In genomic region chr2:120308038-120308910, GRCh38 we compare ENCODE assay signal across 19 cellular contexts. TPM values are rescaled to one million over a fixed set of nuclear protein-coding genes. Genes with fewer than 3 reads are reported as not detected.
DNase-seq lines count a peak whose midpoint lies in the region; ATAC-seq, FAIRE-seq and TF ChIP-seq lines count a peak whose summit lies in the region.
"Had no signal": no experiment of that assay in that cellular context is flagged by ENCODE, and none has a peak within 500 bp of the region (broad histone marks: within the 10 kb centered on the region; RNA-seq: fewer than 3 reads in every experiment).

No MANE protein-coding gene starts in this region.

- dilution Hi-C loops in mammary epithelial cell (cut with HindIII; ENCODE audit: low sequenced_read_pairs): no loop called here

- intact Hi-C loops in K562 (cut with micrococcal nuclease): no loop called here
- intact Hi-C loops in mammary epithelial cell (cut with micrococcal nuclease): no loop called here

- FAIRE-seq in K562 (lab: Jason Lieb, UNC): no peak
- FAIRE-seq: D721Med, keratinocyte had no signal

- H3K4me1 ChIP-seq in K562 (replicated peaks in 1 of 2; ENCODE audit: control insufficient read depth in 2 of 2, insufficient read depth in 2 of 2, low read length in 2 of 2) (no peaks in the 10 kb centered on the region; a peak in 1 of 5 replicates), mammary epithelial cell (ENCODE audit: insufficient read depth, low read length) (peaks cover 4% of the 10 kb centered on the region)

- in situ Hi-C loops in K562 (cut with MboI) (no loop called here), mammary epithelial cell (cut with MboI; ENCODE audit: low sequenced_read_pairs in 2 of 2) (no loop called here)

- H3K27me3 ChIP-seq in K562 (ENCODE audit: control insufficient read depth in 2 of 2, insufficient read depth in 2 of 2, low read length in 2 of 2): peaks cover 0 to 20% of the 10 kb centered on the region in 2 experiments; a peak in 2 of 5 replicates
- no peaks in the 10 kb centered on the region for H3K27me3 ChIP-seq in mammary epithelial cell (ENCODE audit: insufficient read depth, low read length)

- CTCF ChIA-PET in K562 (lab: Yijun Ruan, JAX; ENCODE audit: low intra/inter-chr PET ratio) (no interaction called here), mammary epithelial cell (lab: Charles Lee; ENCODE audit: low non-redundant PET) (no interaction called here)

- no peaks in the 10 kb centered on the region for H3K9me1 ChIP-seq in K562 (ENCODE audit: control insufficient read depth, insufficient read depth, low read length)

- H3K4me3 ChIP-seq in K562 (no peak overlapping the region), mammary epithelial cell (replicated peaks in 1 of 3; ENCODE audit: insufficient read depth in 1 of 3, low read depth in 2 of 3, low read length in 3 of 3) (no peak overlapping the region)
- H3K4me3 ChIP-seq: thoracic aorta had no signal

- no peak for TF ChIP-seq POLR2A in K562 (conservative IDR thresholded peaks at IDR 0.05)

- BruUV-seq in K562 (replicated peaks; lab: Mats Ljungman, UMichigan): no TSS peak
- BruUV-seq in mammary epithelial cell (replicated peaks; lab: Mats Ljungman, UMichigan): no TSS peak

- H4K20me1 ChIP-seq in K562 (replicated peaks; ENCODE audit: control insufficient read depth, insufficient read depth, low read length) (peaks cover 5% of the 10 kb centered on the region; the same call in 1 of the 2 replicates), mammary epithelial cell (ENCODE audit: insufficient read depth, low read length) (no peaks in the 10 kb centered on the region)

- TF ChIP-seq RAD21 in K562 (CRISPR knock-in tag; conservative IDR thresholded peaks at IDR 0.05 in 1 of 2, IDR thresholded peaks at IDR 0.05 in 1 of 2): no peak

- H3K27ac ChIP-seq in K562 (ENCODE audit: extremely low read depth, low read depth, low read length) (no peak overlapping the region), mammary epithelial cell (ENCODE audit: insufficient read depth, low read depth, low read length) (no peak overlapping the region)
- H3K27ac ChIP-seq: thoracic aorta had no signal

- POLR2A ChIA-PET in K562 (lab: Yijun Ruan, JAX): interaction anchor here (0.6 to 1.2 kb wide), 2 partner anchors 13 to 251 kb away, joined by 3 to 4 read pairs; no protein-coding TSS in a partner anchor

- 21% methylated on average over 16 of the region's 16 CpGs for WGBS in K562 (ENCODE audit: insufficient coverage, low coverage, missing lambda C conversion rate)
- 92% methylated on average over 16 of the region's 16 CpGs for WGBS in mammary epithelial cell (ENCODE audit: low coverage, missing lambda C conversion rate)

- H2AFZ ChIP-seq in K562 (ENCODE audit: low read depth, low read length) (no peak overlapping the region), mammary epithelial cell (ENCODE audit: low read depth, low read length) (no peak overlapping the region)
- H2AFZ ChIP-seq: parathyroid adenoma had no signal

- ATAC-seq in GM18907 (IDR thresholded peaks at IDR 0.05; ENCODE audit: unreplicated experiment) (peak; percentile 38), HG03432 (IDR thresholded peaks at IDR 0.05; ENCODE audit: unreplicated experiment) (peak; percentile 45), K562 (peak; percentile 58), HG03097 (IDR thresholded peaks at IDR 0.05; ENCODE audit: low FRiP score, unreplicated experiment) (no peak)
- ATAC-seq: WTC11 had no signal

- H3K36me3 ChIP-seq in K562 (ENCODE audit: control insufficient read depth, insufficient read depth, low read length) (no peaks in the 10 kb centered on the region), mammary epithelial cell (ENCODE audit: insufficient read depth, low read length) (no peaks in the 10 kb centered on the region)
- H3K36me3 ChIP-seq: thoracic aorta had no signal

- no peaks in the 10 kb centered on the region for H3K9me3 ChIP-seq in K562 (replicated peaks; ENCODE audit: control insufficient read depth, insufficient read depth, low read depth, low read length)
- H3K9me3 ChIP-seq in mammary epithelial cell (replicated peaks; ENCODE audit: insufficient read depth, low read length): no peaks in the 10 kb centered on the region
- H3K9me3 ChIP-seq: thoracic aorta had no signal

- TF ChIP-seq CTCF in K562 (IDR thresholded peaks at IDR 0.05 in 2 of 3, conservative IDR thresholded peaks at IDR 0.05 in 1 of 3; ENCODE audit: insufficient read depth in 2 of 3, low read depth in 1 of 3, low read length in 3 of 3): no peak
- no peak for TF ChIP-seq CTCF in mammary epithelial cell (conservative IDR thresholded peaks at IDR 0.05 in 1 of 2, IDR thresholded peaks at IDR 0.05 in 1 of 2; ENCODE audit: extremely low read depth in 1 of 2, insufficient read depth in 1 of 2, low read depth in 1 of 2, low read length in 2 of 2)

- TF ChIP-seq EP300 in K562 (IDR thresholded peaks at IDR 0.05; ENCODE audit: low read length): no peak

- H3K79me2 ChIP-seq in K562 (ENCODE audit: control insufficient read depth, insufficient read depth, low read length) (no peaks in the 10 kb centered on the region), mammary epithelial cell (ENCODE audit: insufficient read depth, low read length) (no peaks in the 10 kb centered on the region)
- H3K79me2 ChIP-seq: parathyroid adenoma had no signal

- DNase-seq in Daoy (ENCODE audit: low read depth) (peak; percentile 23), K562 (ENCODE audit: extremely low read depth in 1 of 4, low spot score in 3 of 4) (peak in 3 of 4 experiments; percentile 20 to 35 (median 31)), mammary epithelial cell (no peak), AG08396 (ENCODE audit: low spot score) (no peak), NCI-H2029 (lab: John Stamatoyannopoulos, UW) (no peak)
- DNase-seq: activated T-cell treated with anti-CD3 and anti-CD28 coated beads, Interleukin-2, amount 50 U/mL, for 1 hour; amygdala; H9; IMR-90; OCI-M1; stimulated activated CD4-positive, alpha-beta T cell treated with anti-CD3 and anti-CD28 coated beads, Interleukin-12 subunit alpha, Interleukin-12 subunit beta, amount 100 ng/mL, for 4 hours had no signal

- H3K9ac ChIP-seq in K562 (ENCODE audit: insufficient read depth in 1 of 2, low read depth in 2 of 2, low read length in 2 of 2) (no peak overlapping the region), mammary epithelial cell (ENCODE audit: insufficient read depth, low read length) (no peak overlapping the region)
- H3K9ac ChIP-seq: parathyroid adenoma had no signal

- H3K4me2 ChIP-seq in K562 (ENCODE audit: insufficient read depth, low read length) (no peak overlapping the region), mammary epithelial cell (ENCODE audit: insufficient read depth, low read depth, low read length) (no peak overlapping the region)

TF ChIP-seq in K562, 482 proteins besides CTCF, POLR2A, EP300 and RAD21 (continues in another document):
- peak; percentile 25 for TF ChIP-seq MEIS2 (IDR thresholded peaks at IDR 0.05; ENCODE audit: partially characterized antibody)
- TF ChIP-seq YY1 (IDR thresholded peaks at IDR 0.05; ENCODE audit: borderline replicate concordance in 1 of 3, control insufficient read depth in 1 of 3, extremely low read depth in 1 of 3, insufficient read depth in 3 of 3, insufficient read length in 1 of 3, insufficient replicate concordance in 2 of 3, low read depth in 1 of 3, low read length in 2 of 3): peak in 1 of 3 experiments; percentile 21

RNA-seq across cellular contexts. Expression of gene INHBB, which starts 37.7 kb away (rescaled TPM):
- total RNA-seq in Daoy (2014; rRNA removed; shearing (Covaris generic)): 0.29 and 1.0 TPM in 2 replicates
- not detected in 2 replicates for total RNA-seq in K562 (2011; cell fraction: chromatin; rRNA removed; ENCODE audit: low replicate concordance)
- not detected in 2 replicates for total RNA-seq in K562 (2011; cell fraction: nucleolus; rRNA removed)
- total RNA-seq in K562 (2011; cell fraction: nucleoplasm; rRNA removed): not detected in 2 replicates
- total RNA-seq in K562 (2014; rRNA removed) (not detected in 2 replicates), K562 (2014; rRNA removed; fragmentation: Illumina TruSeq; extraction: Trizol) (not detected in 2 replicates), K562 (2015; rRNA removed; fragmentation: Illumina TruSeq; extraction: Trizol) (not detected in 2 replicates), K562 (2021) (0.11 TPM in 1 of 2 replicates, not detected in the other), mammary epithelial cell (under 1 TPM in 1 of 2 donors, not detected in 1; 0.67 TPM)
- polyA plus RNA-seq in K562 (2011; rRNA removed) (not detected in 2 replicates), K562 (2014; fragmentation: Illumina TruSeq; extraction: Trizol) (0.04 TPM in 1 of 2 replicates, not detected in the other), K562 (2014; fragmentation: Nextera tagmentation; extraction: Ambion mirVana) (not detected), K562 (2014; rRNA removed) (not detected in 2 replicates), mammary epithelial cell (0.02 TPM)
- not detected in 2 replicates for polyA plus RNA-seq in K562 (2011; cell fraction: cytosol; rRNA removed)
- not detected in 2 replicates for polyA plus RNA-seq in K562 (2011; cell fraction: nucleus; rRNA removed)
- polyA plus RNA-seq in K562 (2012): not detected in 2 replicates
- not detected in 2 replicates for polyA minus RNA-seq in K562 (2011; rRNA and poly(A)+ RNA removed)
- not detected in 2 replicates for polyA minus RNA-seq in K562 (2011; cell fraction: cytosol; rRNA and poly(A)+ RNA removed)
- polyA minus RNA-seq in K562 (2011; cell fraction: nucleus; rRNA and poly(A)+ RNA removed): not detected in 2 replicates
- polyA minus RNA-seq in mammary epithelial cell: not detected
- polyA plus RNA-seq: keratinocyte had no signal

RNA-seq across cellular contexts. Expression of gene RALB, which starts 55.6 kb away (rescaled TPM):
- total RNA-seq in Daoy (2014; rRNA removed; shearing (Covaris generic)): 37.7 and 39.5 TPM in 2 replicates
- total RNA-seq in K562 (2011; cell fraction: chromatin; rRNA removed; ENCODE audit: low replicate concordance): 8.4 and 11.1 TPM in 2 replicates
- 7.0 and 9.2 TPM in 2 replicates for total RNA-seq in K562 (2011; cell fraction: nucleolus; rRNA removed)
- total RNA-seq in K562 (2011; cell fraction: nucleoplasm; rRNA removed): 10.0 and 20.5 TPM in 2 replicates
- total RNA-seq in K562 (2014; rRNA removed) (32.6 and 38.2 TPM in 2 replicates), K562 (2014; rRNA removed; fragmentation: Illumina TruSeq; extraction: Trizol) (38.4 and 42.0 TPM in 2 replicates), K562 (2015; rRNA removed; fragmentation: Illumina TruSeq; extraction: Trizol) (58.1 and 65.6 TPM in 2 replicates), K562 (2021) (30.9 and 31.6 TPM in 2 replicates), mammary epithelial cell (10 to 100 TPM; 34.0 to 49.8 TPM)
- polyA plus RNA-seq in K562 (2011; rRNA removed) (53.5 and 64.2 TPM in 2 replicates), K562 (2014; fragmentation: Illumina TruSeq; extraction: Trizol) (48.1 and 56.8 TPM in 2 replicates), K562 (2014; fragmentation: Nextera tagmentation; extraction: Ambion mirVana) (10 to 100 TPM; 14.8 to 29.9 TPM), K562 (2014; rRNA removed) (41.1 and 46.6 TPM in 2 replicates), mammary epithelial cell (52.5 TPM)
- polyA plus RNA-seq in K562 (2011; cell fraction: cytosol; rRNA removed): 26.9 and 46.9 TPM in 2 replicates
- polyA plus RNA-seq in K562 (2011; cell fraction: nucleus; rRNA removed): 11.6 and 15.0 TPM in 2 replicates
- 67.0 TPM in 2 replicates for polyA plus RNA-seq in K562 (2012)
- 38.1 and 47.9 TPM in 2 replicates for polyA minus RNA-seq in K562 (2011; rRNA and poly(A)+ RNA removed)
- polyA minus RNA-seq in K562 (2011; cell fraction: cytosol; rRNA and poly(A)+ RNA removed): 17.7 and 19.5 TPM in 2 replicates
- polyA minus RNA-seq in K562 (2011; cell fraction: nucleus; rRNA and poly(A)+ RNA removed): 7.8 and 12.8 TPM in 2 replicates
- 11.8 TPM for polyA minus RNA-seq in mammary epithelial cell

Comparison
In these comparisons a context has a peak if more than half of its experiments do, and no peak if none do; other contexts are left out.
1. DNase-seq: peak in Daoy (single experiment) and K562 (3 of 4); none in mammary epithelial cell (single experiment), AG08396 (single experiment) and NCI-H2029 (single experiment).